Comparison of ENCODE assay signal across 8 cellular contexts in genomic region chr6:154509421-154510143, GRCh38. TPM values are rescaled to one million over a fixed set of nuclear protein-coding genes. Genes with fewer than 3 reads are reported as not detected.
A peak's percentile ranks its signal among the peaks of the same experiment; 100 is the strongest.
DNase-seq lines count a peak whose midpoint lies in the region; ATAC-seq, FAIRE-seq and TF ChIP-seq lines count a peak whose summit lies in the region.

No MANE protein-coding gene starts in this region.

- POLR2A ChIA-PET in SK-N-SH (lab: Yijun Ruan, JAX), result interaction anchor here (1.2 to 1.8 kb wide), 4 partner anchors 39 to 82 kb away, joined by 3 to 7 read pairs (median 4); no protein-coding TSS in a partner anchor
- POLR2A ChIA-PET in naive thymus-derived CD4-positive, alpha-beta T cell (lab: Charles Lee), result no interaction called here

- no peak for TF ChIP-seq EP300 in SK-N-SH (IDR thresholded peaks at IDR 0.05; ENCODE audit: borderline replicate concordance in 1 of 2, low read depth in 1 of 2, low read length in 1 of 2)

- H4K20me1 ChIP-seq in SK-N-SH (ENCODE audit: insufficient read depth), result peaks cover 4% of the 10 kb centered on the region; the same call in 1 of the 2 replicates

- 0% methylated on average over 9 of the region's 55 CpGs for WGBS in SK-N-SH (ENCODE audit: low lambda C conversion rate)

- CTCF ChIA-PET in SK-N-SH (lab: Yijun Ruan, JAX), result interaction anchor here (0.7 to 4.6 kb wide), 9 partner anchors 11 to 120 kb away, joined by 3 to 32 read pairs (median 3); no protein-coding TSS in a partner anchor
- CTCF ChIA-PET in naive thymus-derived CD4-positive, alpha-beta T cell (lab: Charles Lee), result no interaction called here

- H3K4me1 Mint-ChIP-seq in naive thymus-derived CD4-positive, alpha-beta T cell, result peaks cover 6 to 17% (median 13%) of the 10 kb centered on the region in 7 donors

- H3K36me3 Mint-ChIP-seq in naive thymus-derived CD4-positive, alpha-beta T cell, result no peaks in the 10 kb centered on the region

- peaks cover 11 to 21% of the 10 kb centered on the region in 2 experiments; a peak in 3 of 4 replicates for H3K4me1 ChIP-seq in SK-N-SH (ENCODE audit: control insufficient read depth in 1 of 2, insufficient read depth in 2 of 2, low read depth in 1 of 2, low read length in 1 of 2)
- H3K4me1 ChIP-seq in naive thymus-derived CD4-positive, alpha-beta T cell (ENCODE audit: control insufficient read depth in 2 of 2, insufficient read depth in 2 of 2, low read length in 2 of 2), result no peaks in the 10 kb centered on the region

- no peak for TF ChIP-seq RAD21 in SK-N-SH (IDR thresholded peaks at IDR 0.05; ENCODE audit: low read length)

- H3K4me2 ChIP-seq in SK-N-SH, result peak overlapping the region; percentile 89

- peak overlapping the region in 6 of 10 donors; percentile 29 to 79 (median 55) for H3K4me3 Mint-ChIP-seq in naive thymus-derived CD4-positive, alpha-beta T cell

- TF ChIP-seq CTCF in SK-N-SH (IDR thresholded peaks at IDR 0.05), result no peak; the same call in 1 of the 2 replicates

- peak overlapping the region; percentile 80 to 94 for H3K27ac ChIP-seq in SK-N-SH (ENCODE audit: low read depth in 2 of 2, low read length in 1 of 2)
- no peak overlapping the region for H3K27ac ChIP-seq in naive thymus-derived CD4-positive, alpha-beta T cell (ENCODE audit: low read depth, low read length)

- no peak for FAIRE-seq in HTR-8/SVneo (lab: Jason Lieb, UNC)

- no peak overlapping the region for H3K27ac Mint-ChIP-seq in naive thymus-derived CD4-positive, alpha-beta T cell

- ATAC-seq in Right ventricle myocardium inferior, result peak; percentile 20
- ATAC-seq in HG03045 (IDR thresholded peaks at IDR 0.05; ENCODE audit: unreplicated experiment), result peak; percentile 28
- peak; percentile 37 for ATAC-seq in naive thymus-derived CD4-positive, alpha-beta T cell
- no peak for ATAC-seq in GM21360 (IDR thresholded peaks at IDR 0.05; ENCODE audit: unreplicated experiment)

- peak overlapping the region; percentile 68 for H3K9ac ChIP-seq in SK-N-SH

- DNase-seq in Right ventricle myocardium inferior (ENCODE audit: missing footprints) (peak; percentile 71), cardiac septum (ENCODE audit: low spot score) (no peak), SK-N-SH (peak; percentile 71), erythroblast (lab: John Stamatoyannopoulos, UW) (peak; percentile 88 to 90), HTR-8/SVneo (ENCODE audit: insufficient read length, low spot score) (no peak)
- no peak for DNase-seq in naive thymus-derived CD4-positive, alpha-beta T cell

- peak overlapping the region; percentile 93; the same call in 1 of the 2 replicates for H2AFZ ChIP-seq in SK-N-SH (ENCODE audit: low read depth)

- H3K27me3 Mint-ChIP-seq in naive thymus-derived CD4-positive, alpha-beta T cell, result peaks cover 45 to 74% (median 63%) of the 10 kb centered on the region in 5 donors

- H3K27me3 ChIP-seq in SK-N-SH (ENCODE audit: insufficient read depth), result no peaks in the 10 kb centered on the region
- no peaks in the 10 kb centered on the region for H3K27me3 ChIP-seq in naive thymus-derived CD4-positive, alpha-beta T cell (ENCODE audit: control insufficient read depth in 2 of 2, insufficient read depth in 2 of 2, low read length in 2 of 2)

- H3K9me3 Mint-ChIP-seq in naive thymus-derived CD4-positive, alpha-beta T cell, result peaks cover 0 to 4% (median 0%) of the 10 kb centered on the region in 11 donors

- intact Hi-C loops in Right ventricle myocardium inferior (cut with DNase I), result loop anchor here (5.0 kb wide), 6 partner anchors 62 to 352 kb away; no protein-coding TSS in a partner anchor
- intact Hi-C loops in cardiac septum (cut with DNase I), result loop anchor here (5.0 kb wide), 2 partner anchors 77 to 83 kb away; no protein-coding TSS in a partner anchor
- intact Hi-C loops in naive thymus-derived CD4-positive, alpha-beta T cell (cut with micrococcal nuclease), result no loop called here

- H3K9me3 ChIP-seq in SK-N-SH, result no peaks in the 10 kb centered on the region
- no peaks in the 10 kb centered on the region for H3K9me3 ChIP-seq in naive thymus-derived CD4-positive, alpha-beta T cell (ENCODE audit: control insufficient read depth in 2 of 3, low read length in 3 of 3)

- peaks cover 13% of the 10 kb centered on the region for H3K79me2 ChIP-seq in SK-N-SH (ENCODE audit: insufficient read depth)

- peaks cover 0 to 3% of the 10 kb centered on the region in 2 experiments for H3K36me3 ChIP-seq in SK-N-SH (replicated peaks in 1 of 2; ENCODE audit: control insufficient read depth in 1 of 2, insufficient read depth in 2 of 2, low read length in 1 of 2)
- no peaks in the 10 kb centered on the region for H3K36me3 ChIP-seq in naive thymus-derived CD4-positive, alpha-beta T cell (ENCODE audit: control insufficient read depth in 2 of 3, insufficient read depth in 3 of 3, low read length in 3 of 3)

- H3K4me3 ChIP-seq in SK-N-SH (ENCODE audit: low read depth in 2 of 2, low read length in 1 of 2), result peak overlapping the region; percentile 83 to 95
- no peak overlapping the region for H3K4me3 ChIP-seq in naive thymus-derived CD4-positive, alpha-beta T cell (ENCODE audit: low read length)

- peak; percentile 23 for TF ChIP-seq POLR2A in erythroblast (IDR thresholded peaks at IDR 0.05; ENCODE audit: low read length)

- peaks cover 6% of the 10 kb centered on the region for H3F3A ChIP-seq in SK-N-SH (replicated peaks; ENCODE audit: insufficient read depth)

- no peaks in the 10 kb centered on the region for H3K9me2 ChIP-seq in SK-N-SH

TF ChIP-seq in SK-N-SH, 30 proteins besides CTCF, POLR2A, EP300 and RAD21:
- TF ChIP-seq MXI1 (IDR thresholded peaks at IDR 0.05; ENCODE audit: low read depth, low read length) (0 out of 2 replicates have a peak, but pooled peaks have one; percentile 42), FOXM1 (IDR thresholded peaks at IDR 0.05; ENCODE audit: low read depth) (no peak), EZH2phosphoT487 (IDR thresholded peaks at IDR 0.05; ENCODE audit: borderline replicate concordance, low read depth) (no peak), RFX5 (IDR thresholded peaks at IDR 0.05; ENCODE audit: low read length) (no peak), PBX3 (IDR thresholded peaks at IDR 0.05) (no peak), TCF12 (IDR thresholded peaks at IDR 0.05) (no peak), GATA2 (CRISPR knock-in tag; IDR thresholded peaks at IDR 0.05) (no peak)

RNA-seq across cellular contexts. Expression of gene CNKSR3, which starts 0.9 kb away (rescaled TPM):
- total RNA-seq in Right ventricle myocardium inferior (20.0 TPM), cardiac septum (34.4 TPM)
- 1.6 TPM in 2 replicates for polyA plus RNA-seq in SK-N-SH (2012; rRNA removed)
- 2.4 and 2.5 TPM in 2 replicates for polyA plus RNA-seq in SK-N-SH (2012; cell fraction: cytosol; rRNA removed)
- polyA plus RNA-seq in SK-N-SH (2012; cell fraction: nucleus; rRNA removed), result 1.7 and 2.8 TPM in 2 replicates
- total RNA-seq in naive thymus-derived CD4-positive, alpha-beta T cell, result under 1 TPM in 2 of 5 experiments, not detected in 3; 0.16 to 0.17 TPM
- under 1 TPM in 1 of 2 donors, not detected in 1; 0.01 TPM for polyA plus RNA-seq in naive thymus-derived CD4-positive, alpha-beta T cell

Comparison
In these comparisons a context has a peak if more than half of its experiments do, and no peak if none do; other contexts are left out.
1. DNase-seq: peak in Right ventricle myocardium inferior (single experiment), SK-N-SH (single experiment) and erythroblast (2 of 2); none in cardiac septum (single experiment), naive thymus-derived CD4-positive, alpha-beta T cell (0 of 9) and HTR-8/SVneo (single experiment).
2. RNA of gene CNKSR3, which starts 0.9 kb away (total RNA-seq): 34.4 TPM in cardiac septum (single experiment) and 20.0 TPM in Right ventricle myocardium inferior (single experiment); 0.16 to 0.17 TPM in naive thymus-derived CD4-positive, alpha-beta T cell; every median in the first group is over 10 times any median in the second.
3. intact Hi-C loops: an anchor here in Right ventricle myocardium inferior (5.0 kb wide) and cardiac septum (5.0 kb wide); none called in naive thymus-derived CD4-positive, alpha-beta T cell.